Comparison of ENCODE assay signal across 1 cellular context in genomic region chr2:203869207-203869606, GRCh38.
TF ChIP-seq lines count a peak whose summit lies in the region.

No MANE protein-coding gene starts in this region.

TF ChIP-seq in HepG2, 621 proteins besides CTCF, POLR2A, EP300 and RAD21:
- no peak for TF ChIP-seq FLYWCH1 (CRISPR knock-in tag; IDR thresholded peaks at IDR 0.05)
- TF ChIP-seq TERF1 (CRISPR knock-in tag; IDR thresholded peaks at IDR 0.05): no peak
- TF ChIP-seq SNAPC4 (CRISPR knock-in tag; IDR thresholded peaks at IDR 0.05): no peak
- no peak for TF ChIP-seq ZNF564 (CRISPR knock-in tag; IDR thresholded peaks at IDR 0.05)
- TF ChIP-seq, protein P1, sequence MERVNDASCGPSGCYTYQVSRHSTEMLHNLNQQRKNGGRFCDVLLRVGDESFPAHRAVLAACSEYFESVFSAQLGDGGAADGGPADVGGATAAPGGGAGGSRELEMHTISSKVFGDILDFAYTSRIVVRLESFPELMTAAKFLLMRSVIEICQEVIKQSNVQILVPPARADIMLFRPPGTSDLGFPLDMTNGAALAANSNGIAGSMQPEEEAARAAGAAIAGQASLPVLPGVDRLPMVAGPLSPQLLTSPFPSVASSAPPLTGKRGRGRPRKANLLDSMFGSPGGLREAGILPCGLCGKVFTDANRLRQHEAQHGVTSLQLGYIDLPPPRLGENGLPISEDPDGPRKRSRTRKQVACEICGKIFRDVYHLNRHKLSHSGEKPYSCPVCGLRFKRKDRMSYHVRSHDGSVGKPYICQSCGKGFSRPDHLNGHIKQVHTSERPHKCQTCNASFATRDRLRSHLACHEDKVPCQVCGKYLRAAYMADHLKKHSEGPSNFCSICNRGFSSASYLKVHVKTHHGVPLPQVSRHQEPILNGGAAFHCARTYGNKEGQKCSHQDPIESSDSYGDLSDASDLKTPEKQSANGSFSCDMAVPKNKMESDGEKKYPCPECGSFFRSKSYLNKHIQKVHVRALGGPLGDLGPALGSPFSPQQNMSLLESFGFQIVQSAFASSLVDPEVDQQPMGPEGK (CRISPR knock-in tag; IDR thresholded peaks at IDR 0.05): no peak
- no peak for TF ChIP-seq YY1 (IDR thresholded peaks at IDR 0.05; ENCODE audit: insufficient read depth, insufficient replicate concordance, low read depth, low read length)
- TF ChIP-seq PCBP1 (IDR thresholded peaks at IDR 0.05; ENCODE audit: borderline replicate concordance, low read depth, low read length): no peak
- TF ChIP-seq KDM5A (IDR thresholded peaks at IDR 0.05; ENCODE audit: borderline replicate concordance, low read length): no peak
